Comparison of ENCODE assay signal across 25 cellular contexts in genomic region chr7:1361016-1361755, GRCh38.
"Had no signal": no experiment of that assay in that cellular context is flagged by ENCODE, and none has a peak within 500 bp of the region (broad histone marks: within the 10 kb centered on the region; RNA-seq: fewer than 3 reads in every experiment).

No MANE protein-coding gene starts in this region.

- H3K27ac ChIP-seq: body of pancreas, cardiac muscle cell, heart right ventricle, left lung, parathyroid adenoma, thoracic aorta, WERI-Rb-1 had no signal

- H3K4me3 ChIP-seq: body of pancreas, cardiac muscle cell, heart right ventricle, left lung, thoracic aorta had no signal

- H3K79me2 ChIP-seq: parathyroid adenoma had no signal

- H3K36me3 ChIP-seq: cardiac muscle cell, heart right ventricle, left lung, thoracic aorta, WERI-Rb-1 had no signal

- H3K4me3 Mint-ChIP-seq: activated CD8-positive, alpha-beta T cell treated with anti-CD3 and anti-CD28 coated beads, Interleukin-2, amount 10 ng/mL, durations not matched to agents 7 days and 5 days; activated naive CD8-positive, alpha-beta T cell treated with anti-CD3 and anti-CD28 coated beads, Interleukin-2, amount 50 U/mL, for 24 hours; activated T-helper 1 cell treated with anti-CD3 and anti-CD28 coated beads, Interleukin-12 subunit alpha, Interleukin-12 subunit beta, Interleukin-2, Interleukin-4 antibody, amounts not matched to agents 30 ng/mL and 10 ng/mL and 1 ng/mL, durations not matched to agents 14 hours and 24 hours and 36 hours; dendritic cell treated with granulocyte-macrophage colony-stimulating factor and Interleukin-4, amounts not matched to agents 40 ng/mL and 50 ng/mL, for 4 days; memory B cell; nephron progenitor cell; type B pancreatic cell had no signal

- H3K9me3 Mint-ChIP-seq: activated T-helper 1 cell treated with anti-CD3 and anti-CD28 coated beads, Interleukin-12 subunit alpha, Interleukin-12 subunit beta, Interleukin-2, Interleukin-4 antibody, amounts not matched to agents 30 ng/mL and 10 ng/mL and 1 ng/mL, durations not matched to agents 14 hours and 24 hours and 36 hours; nephron progenitor cell; type B pancreatic cell had no signal

- H3K27ac Mint-ChIP-seq: activated CD8-positive, alpha-beta T cell treated with anti-CD3 and anti-CD28 coated beads, Interleukin-2, amount 10 ng/mL, durations not matched to agents 7 days and 5 days; activated naive CD8-positive, alpha-beta T cell treated with anti-CD3 and anti-CD28 coated beads, Interleukin-2, amount 50 U/mL, for 24 hours; activated T-helper 1 cell treated with anti-CD3 and anti-CD28 coated beads, Interleukin-12 subunit alpha, Interleukin-12 subunit beta, Interleukin-2, Interleukin-4 antibody, amounts not matched to agents 30 ng/mL and 10 ng/mL and 1 ng/mL, durations not matched to agents 14 hours and 24 hours and 36 hours; dendritic cell treated with granulocyte-macrophage colony-stimulating factor and Interleukin-4, amounts not matched to agents 40 ng/mL and 50 ng/mL, for 4 days; memory B cell; nephron progenitor cell; type B pancreatic cell had no signal

- H3K36me3 Mint-ChIP-seq: memory B cell, type B pancreatic cell had no signal

- ATAC-seq: activated CD8-positive, alpha-beta T cell treated with anti-CD3 and anti-CD28 coated beads, Interleukin-2, amount 10 ng/mL, durations not matched to agents 7 days and 5 days; activated naive CD8-positive, alpha-beta T cell treated with anti-CD3 and anti-CD28 coated beads, Interleukin-2, amount 50 U/mL, for 24 hours; body of pancreas; left lung had no signal

- H3K9ac ChIP-seq: parathyroid adenoma had no signal

- FAIRE-seq: endometrium, TTC549 had no signal

- DNase-seq: activated CD4-positive, alpha-beta T cell treated with anti-CD3 and anti-CD28 coated beads for 1 hour; activated CD4-positive, alpha-beta T cell treated with anti-CD3 and anti-CD28 coated beads, Interleukin-2, amount 50 U/mL, for 1 hour; activated CD8-positive, alpha-beta T cell treated with anti-CD3 and anti-CD28 coated beads, Interleukin-2, amount 10 ng/mL, durations not matched to agents 7 days and 5 days; activated gamma-delta T cell; activated naive CD4-positive, alpha-beta T cell treated with anti-CD3 and anti-CD28 coated beads, Interleukin-2, amount 50 U/mL, for 16 hours; activated naive CD8-positive, alpha-beta T cell treated with anti-CD3 and anti-CD28 coated beads, Interleukin-2, amount 50 U/mL, for 24 hours; body of pancreas; effector CD4-positive, alpha-beta T cell; heart right ventricle; nephron progenitor cell; nucleus accumbens; stimulated activated CD4-positive, alpha-beta T cell treated with anti-CD3 and anti-CD28 coated beads, Interleukin-4, amount 100 ng/mL, for 24 hours; stimulated activated naive CD4-positive, alpha-beta T cell treated with Interleukin-2 at 50 U/mL for 16 hours; T-helper 1 cell; WERI-Rb-1 had no signal

- H3K27me3 ChIP-seq: body of pancreas, cardiac muscle cell had no signal

- H3K4me1 ChIP-seq: body of pancreas, heart right ventricle, left lung, parathyroid adenoma had no signal

- H3K4me1 Mint-ChIP-seq: activated naive CD8-positive, alpha-beta T cell treated with anti-CD3 and anti-CD28 coated beads, Interleukin-2, amount 50 U/mL, for 24 hours; memory B cell had no signal

- H2AFZ ChIP-seq: parathyroid adenoma had no signal
